ENCODE assay signal across 20 cellular contexts in the genomic region with DNA sequence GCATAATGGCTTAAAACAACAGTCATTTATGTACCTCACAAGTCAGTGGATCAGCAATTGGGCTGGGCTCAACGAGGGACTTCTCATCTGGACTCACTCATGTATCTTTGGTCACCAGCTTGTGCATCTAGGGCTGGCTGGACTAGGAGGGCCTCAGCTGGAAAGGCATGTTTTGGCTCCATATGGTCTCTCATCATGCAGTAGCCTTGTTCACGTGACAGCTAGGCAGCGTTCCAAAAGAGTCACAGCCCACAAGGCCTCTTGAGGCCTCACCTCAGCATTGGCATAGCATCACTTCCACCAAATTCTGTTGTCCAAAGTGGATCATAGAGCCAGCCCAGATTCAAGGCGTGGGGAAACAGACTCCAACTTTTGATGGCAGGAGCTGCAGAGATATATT.
"Had no signal": no experiment of that assay in that cellular context is flagged by ENCODE, and none has a peak within 500 bp of the region (broad histone marks: within the 10 kb centered on the region; RNA-seq: fewer than 3 reads in every experiment).

No MANE protein-coding gene starts in this region.

- ATAC-seq: heart right ventricle; left cardiac atrium; left lung; mucosa of descending colon; sciatic nerve; stimulated activated effector memory CD8-positive, alpha-beta T cell treated with anti-CD3 and anti-CD28 coated beads, Interleukin-12 subunit alpha, Interleukin-12 subunit beta, amount 100 ng/mL, for 72 hours had no signal

- DNase-seq: dorsolateral prefrontal cortex; effector CD4-positive, alpha-beta T cell; endodermal cell; foreskin melanocyte; glutamatergic neuron; heart right ventricle; hippocampal formation; left cardiac atrium; left lung; mesenchymal stem cell; mucosa of descending colon; naive B cell; stimulated activated CD4-positive, alpha-beta T cell treated with anti-CD3 and anti-CD28 coated beads, Interleukin-12 subunit alpha, Interleukin-12 subunit beta, amount 100 ng/mL, for 4 hours; stimulated activated CD4-positive, alpha-beta T cell treated with anti-CD3 and anti-CD28 coated beads, Interleukin-1b, Interleukin-23, amount 100 ng/mL, for 48 hours; stimulated activated CD4-positive, alpha-beta T cell treated with anti-CD3 and anti-CD28 coated beads, Interleukin-4, amount 100 ng/mL, for 24 hours; stimulated activated naive CD4-positive, alpha-beta T cell treated with Interleukin-2 at 50 U/mL for 16 hours; stomach; thyroid gland had no signal
